In the genomic region with DNA sequence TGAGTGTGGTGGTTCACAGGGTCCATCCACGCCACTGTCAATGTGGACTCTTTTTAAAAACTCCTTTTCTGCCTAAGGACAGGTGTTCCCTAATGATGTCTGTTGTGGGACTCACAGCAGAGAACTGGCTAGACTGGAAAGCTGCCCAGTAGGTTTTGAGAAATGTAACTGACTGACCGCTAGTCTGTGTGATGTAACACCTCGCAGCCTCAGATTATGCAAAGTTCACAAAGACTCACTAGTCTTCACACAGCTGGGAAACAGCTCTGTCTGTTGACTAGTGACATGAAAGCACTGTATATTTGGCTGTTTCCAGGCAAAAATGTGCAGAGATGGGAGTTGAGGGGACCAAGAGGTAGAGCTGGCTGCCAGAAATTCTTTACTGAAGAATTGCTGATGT, we compare ENCODE assay signal across 12 cellular contexts. TPM values are rescaled to one million over a fixed set of nuclear protein-coding genes. Genes with fewer than 3 reads are reported as not detected.
DNase-seq lines count a peak whose midpoint lies in the region; ATAC-seq and TF ChIP-seq lines count a peak whose summit lies in the region.
"Had no signal": no experiment of that assay in that cellular context is flagged by ENCODE, and none has a peak within 500 bp of the region (broad histone marks: within the 10 kb centered on the region; RNA-seq: fewer than 3 reads in every experiment).

No MANE protein-coding gene starts in this region.

- H3K4me1 ChIP-seq in PC-9 (replicated peaks; ENCODE audit: insufficient read depth): no peaks in the 10 kb centered on the region

- H3K9me2 ChIP-seq in PC-9 (ENCODE audit: insufficient read depth): no peaks in the 10 kb centered on the region

- H3F3A ChIP-seq in PC-9 (ENCODE audit: insufficient read depth, low read depth): no peaks in the 10 kb centered on the region

- H3K27me3 ChIP-seq in PC-9 (ENCODE audit: insufficient read depth, low read depth): no peaks in the 10 kb centered on the region

- H2AFZ ChIP-seq in PC-9: no peak overlapping the region

- intact Hi-C loops in PC-9 (cut with micrococcal nuclease; ENCODE audit: unreplicated experiment): no loop called here

- H4K20me1 ChIP-seq in PC-9 (ENCODE audit: insufficient read depth): no peaks in the 10 kb centered on the region

- H3K36me3 ChIP-seq in PC-9 (ENCODE audit: low read depth): no peaks in the 10 kb centered on the region

- no peak overlapping the region for H3K27ac ChIP-seq in PC-9
- H3K27ac ChIP-seq: skin epidermis had no signal

- no peaks in the 10 kb centered on the region for H3K9me3 ChIP-seq in PC-9 (ENCODE audit: insufficient read depth, low read depth)

- no TSS peak for BruUV-seq in PC-9 (replicated peaks; lab: Mats Ljungman, UMichigan)

- CTCF ChIA-PET in PC-9 (lab: Charles Lee): no interaction called here

- ATAC-seq in GM18909 (IDR thresholded peaks at IDR 0.05; ENCODE audit: poor library complexity, unreplicated experiment): no peak

- no peak overlapping the region for H3K4me3 ChIP-seq in PC-9
- H3K4me3 ChIP-seq: skin epidermis had no signal

- DNase-seq in AG20443 (ENCODE audit: low spot score) (peak; percentile 79), OCI-M1 (lab: John Stamatoyannopoulos, UW) (peak; percentile 9), fibroblast of peridontal ligament (ENCODE audit: extremely low read depth) (peak; percentile 87), myocyte (ENCODE audit: low read depth) (peak; percentile 94), SW 1271 (lab: John Stamatoyannopoulos, UW) (no peak), PC-9 (no peak)
- DNase-seq in stimulated activated CD4-positive, alpha-beta T cell treated with anti-CD3 and anti-CD28 coated beads, Interleukin-12 subunit alpha, Interleukin-12 subunit beta, amount 100 ng/mL, for 4 hours: no peak
- DNase-seq: AML-193; kidney glomerular epithelial cell; stimulated activated naive CD4-positive, alpha-beta T cell had no signal

- no peak overlapping the region for H3K4me2 ChIP-seq in PC-9

- TF ChIP-seq CTCF in PC-9 (conservative IDR thresholded peaks at IDR 0.05): no peak

- no peaks in the 10 kb centered on the region for H3K79me2 ChIP-seq in PC-9 (ENCODE audit: low read depth)

- POLR2A ChIA-PET in PC-9 (lab: Charles Lee; ENCODE audit: unreplicated experiment): no interaction called here

RNA-seq across cellular contexts. Expression of a gene that starts 10.4 kb away (rescaled TPM):
- 70.8 and 135 TPM in 2 replicates for total RNA-seq in myocyte
- polyA plus RNA-seq in myocyte (2012): 27.3 TPM
- not detected in 2 replicates for total RNA-seq in PC-9 (2021)

Comparison
In these comparisons a context has a peak if more than half of its experiments do, and no peak if none do; other contexts are left out.
1. DNase-seq: peak in AG20443 (single experiment), OCI-M1 (single experiment), fibroblast of peridontal ligament (single experiment) and myocyte (single experiment); none in stimulated activated CD4-positive, alpha-beta T cell treated with anti-CD3 and anti-CD28 coated beads, Interleukin-12 subunit alpha, Interleukin-12 subunit beta, amount 100 ng/mL, for 4 hours (single experiment), SW 1271 (0 of 2) and PC-9 (0 of 2).
2. RNA of a gene that starts 10.4 kb away (total RNA-seq): 70.8 to 135 TPM in myocyte; not detected in PC-9; every median in the first group is over 10 times any median in the second.